ENCODE assay signal across 1 cellular context in genomic region chr1:31064115-31064514, GRCh38.
TF ChIP-seq lines count a peak whose summit lies in the region.

No MANE protein-coding gene starts in this region.

TF ChIP-seq in HepG2, 621 proteins besides CTCF, POLR2A, EP300 and RAD21 (continued from another document):
- no peak for TF ChIP-seq NFAT5 (CRISPR knock-in tag; IDR thresholded peaks at IDR 0.05)
- TF ChIP-seq PITX1 (CRISPR knock-in tag; IDR thresholded peaks at IDR 0.05): peak; percentile 94
- 0 out of 2 replicates have a peak, but pooled peaks have one; percentile 51 for TF ChIP-seq ZSCAN20 (CRISPR knock-in tag; IDR thresholded peaks at IDR 0.05; ENCODE audit: borderline replicate concordance)
- no peak for TF ChIP-seq NR1H2 (CRISPR knock-in tag; IDR thresholded peaks at IDR 0.05; ENCODE audit: borderline replicate concordance, low read depth)
- TF ChIP-seq NFRKB (IDR thresholded peaks at IDR 0.05): no peak
- no peak for TF ChIP-seq USF2 (IDR thresholded peaks at IDR 0.05; ENCODE audit: low read depth, low read length)
- TF ChIP-seq USF2 (CRISPR knock-in tag; IDR thresholded peaks at IDR 0.05; ENCODE audit: borderline replicate concordance): no peak
- no peak for TF ChIP-seq ZNF3 (CRISPR knock-in tag; IDR thresholded peaks at IDR 0.05)
- no peak for TF ChIP-seq ATAD3A (CRISPR knock-in tag; IDR thresholded peaks at IDR 0.05)
- no peak for TF ChIP-seq ZNF720 (CRISPR knock-in tag; IDR thresholded peaks at IDR 0.05)
- no peak for TF ChIP-seq ATM (IDR thresholded peaks at IDR 0.05; ENCODE audit: borderline replicate concordance)
- TF ChIP-seq ZNF558 (CRISPR knock-in tag; IDR thresholded peaks at IDR 0.05; ENCODE audit: borderline replicate concordance): no peak
- TF ChIP-seq ASH2L (IDR thresholded peaks at IDR 0.05; ENCODE audit: insufficient read length, low read depth, low read length): no peak
- TF ChIP-seq SALL2 (CRISPR knock-in tag; IDR thresholded peaks at IDR 0.05): no peak
- TF ChIP-seq ERF (CRISPR knock-in tag; IDR thresholded peaks at IDR 0.05): no peak
